ENCODE assay signal across 1 cellular context in the genomic region with DNA sequence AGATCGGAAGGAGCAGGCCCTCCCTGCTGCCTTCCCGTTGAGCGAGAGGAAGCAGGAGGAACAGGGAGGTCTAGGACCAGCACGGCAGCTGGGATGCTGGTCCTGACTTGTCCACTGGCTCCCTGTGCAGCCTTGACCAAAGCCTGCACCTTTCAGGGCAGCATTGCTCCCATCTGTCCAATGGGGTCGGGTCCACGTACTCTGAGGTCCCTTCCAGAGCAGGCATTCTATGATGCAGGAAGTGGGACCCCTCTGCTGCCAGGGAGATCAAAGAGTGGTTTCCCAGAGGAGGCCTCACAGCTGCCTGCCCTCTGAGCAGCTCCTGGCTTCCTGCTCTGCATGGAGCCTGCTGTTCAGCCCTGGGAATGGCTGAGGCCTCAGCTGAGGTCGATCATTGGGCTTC.
TF ChIP-seq lines count a peak whose summit lies in the region.

No MANE protein-coding gene starts in this region.

TF ChIP-seq in endothelial cell of umbilical vein, 7 proteins besides CTCF, POLR2A, EP300 and RAD21:
- TF ChIP-seq JUN (IDR thresholded peaks at IDR 0.05; ENCODE audit: borderline replicate concordance, insufficient read depth, insufficient read length, low read depth) (no peak), MYC (IDR thresholded peaks at IDR 0.05; ENCODE audit: low read depth, low read length) (no peak), GATA2 (IDR thresholded peaks at IDR 0.05; ENCODE audit: insufficient read depth, insufficient read length, low read depth, low read length) (no peak)
